Comparison of ENCODE assay signal across 1 cellular context in the genomic region with DNA sequence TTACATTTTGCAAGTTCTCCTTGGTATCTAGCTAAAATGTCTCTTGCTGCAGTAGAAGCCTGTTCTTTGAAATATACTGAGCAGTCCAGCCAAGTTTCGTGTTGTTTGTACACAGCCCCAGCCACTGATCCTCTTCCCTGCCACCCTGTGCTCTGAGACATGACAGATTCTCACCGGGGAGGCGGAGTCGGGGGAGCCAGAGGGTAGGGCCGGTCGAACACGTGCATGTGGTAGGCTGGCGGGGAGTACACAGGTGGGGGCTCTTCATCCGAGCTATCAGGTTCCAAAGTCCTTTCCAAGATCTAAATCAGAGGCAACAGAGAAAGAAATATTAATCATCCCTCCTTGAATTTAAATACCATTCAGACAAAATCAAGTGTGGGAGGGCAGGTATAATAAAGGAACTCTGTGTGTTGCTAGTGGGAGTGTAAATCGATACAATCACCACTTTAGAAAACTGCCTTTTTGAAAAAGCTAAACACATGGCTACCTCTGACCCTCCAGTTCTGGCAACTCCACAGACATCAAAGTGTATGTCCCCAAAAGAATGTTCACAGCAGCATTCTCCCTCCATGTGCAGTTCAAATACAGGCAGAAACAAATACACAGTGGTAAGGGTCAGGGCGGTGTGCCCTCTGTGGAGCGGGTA.
TF ChIP-seq lines count a peak whose summit lies in the region.

No MANE protein-coding gene starts in this region.

TF ChIP-seq in HepG2, 621 proteins besides CTCF, POLR2A, EP300 and RAD21 (continued from another document):
- TF ChIP-seq, protein P1, sequence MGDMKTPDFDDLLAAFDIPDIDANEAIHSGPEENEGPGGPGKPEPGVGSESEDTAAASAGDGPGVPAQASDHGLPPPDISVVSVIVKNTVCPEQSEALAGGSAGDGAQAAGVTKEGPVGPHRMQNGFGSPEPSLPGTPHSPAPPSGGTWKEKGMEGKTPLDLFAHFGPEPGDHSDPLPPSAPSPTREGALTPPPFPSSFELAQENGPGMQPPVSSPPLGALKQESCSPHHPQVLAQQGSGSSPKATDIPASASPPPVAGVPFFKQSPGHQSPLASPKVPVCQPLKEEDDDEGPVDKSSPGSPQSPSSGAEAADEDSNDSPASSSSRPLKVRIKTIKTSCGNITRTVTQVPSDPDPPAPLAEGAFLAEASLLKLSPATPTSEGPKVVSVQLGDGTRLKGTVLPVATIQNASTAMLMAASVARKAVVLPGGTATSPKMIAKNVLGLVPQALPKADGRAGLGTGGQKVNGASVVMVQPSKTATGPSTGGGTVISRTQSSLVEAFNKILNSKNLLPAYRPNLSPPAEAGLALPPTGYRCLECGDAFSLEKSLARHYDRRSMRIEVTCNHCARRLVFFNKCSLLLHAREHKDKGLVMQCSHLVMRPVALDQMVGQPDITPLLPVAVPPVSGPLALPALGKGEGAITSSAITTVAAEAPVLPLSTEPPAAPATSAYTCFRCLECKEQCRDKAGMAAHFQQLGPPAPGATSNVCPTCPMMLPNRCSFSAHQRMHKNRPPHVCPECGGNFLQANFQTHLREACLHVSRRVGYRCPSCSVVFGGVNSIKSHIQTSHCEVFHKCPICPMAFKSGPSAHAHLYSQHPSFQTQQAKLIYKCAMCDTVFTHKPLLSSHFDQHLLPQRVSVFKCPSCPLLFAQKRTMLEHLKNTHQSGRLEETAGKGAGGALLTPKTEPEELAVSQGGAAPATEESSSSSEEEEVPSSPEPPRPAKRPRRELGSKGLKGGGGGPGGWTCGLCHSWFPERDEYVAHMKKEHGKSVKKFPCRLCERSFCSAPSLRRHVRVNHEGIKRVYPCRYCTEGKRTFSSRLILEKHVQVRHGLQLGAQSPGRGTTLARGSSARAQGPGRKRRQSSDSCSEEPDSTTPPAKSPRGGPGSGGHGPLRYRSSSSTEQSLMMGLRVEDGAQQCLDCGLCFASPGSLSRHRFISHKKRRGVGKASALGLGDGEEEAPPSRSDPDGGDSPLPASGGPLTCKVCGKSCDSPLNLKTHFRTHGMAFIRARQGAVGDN (CRISPR knock-in tag; IDR thresholded peaks at IDR 0.05), result peak; percentile 82
- TF ChIP-seq ZNF33A (CRISPR knock-in tag; IDR thresholded peaks at IDR 0.05; ENCODE audit: borderline replicate concordance) (no peak), ARNTL (CRISPR knock-in tag; IDR thresholded peaks at IDR 0.05) (peak; percentile 92), JARID2 (CRISPR knock-in tag; IDR thresholded peaks at IDR 0.05; ENCODE audit: insufficient replicate concordance) (no peak), FOXK1 (CRISPR knock-in tag; IDR thresholded peaks at IDR 0.05; ENCODE audit: borderline replicate concordance, low read depth) (peak; percentile 25; the same call in 1 of the 2 replicates), ZNF589 (CRISPR knock-in tag; conservative IDR thresholded peaks at IDR 0.05) (peak; percentile 59; the same call in 1 of the 2 replicates)
- TF ChIP-seq, protein P2, sequence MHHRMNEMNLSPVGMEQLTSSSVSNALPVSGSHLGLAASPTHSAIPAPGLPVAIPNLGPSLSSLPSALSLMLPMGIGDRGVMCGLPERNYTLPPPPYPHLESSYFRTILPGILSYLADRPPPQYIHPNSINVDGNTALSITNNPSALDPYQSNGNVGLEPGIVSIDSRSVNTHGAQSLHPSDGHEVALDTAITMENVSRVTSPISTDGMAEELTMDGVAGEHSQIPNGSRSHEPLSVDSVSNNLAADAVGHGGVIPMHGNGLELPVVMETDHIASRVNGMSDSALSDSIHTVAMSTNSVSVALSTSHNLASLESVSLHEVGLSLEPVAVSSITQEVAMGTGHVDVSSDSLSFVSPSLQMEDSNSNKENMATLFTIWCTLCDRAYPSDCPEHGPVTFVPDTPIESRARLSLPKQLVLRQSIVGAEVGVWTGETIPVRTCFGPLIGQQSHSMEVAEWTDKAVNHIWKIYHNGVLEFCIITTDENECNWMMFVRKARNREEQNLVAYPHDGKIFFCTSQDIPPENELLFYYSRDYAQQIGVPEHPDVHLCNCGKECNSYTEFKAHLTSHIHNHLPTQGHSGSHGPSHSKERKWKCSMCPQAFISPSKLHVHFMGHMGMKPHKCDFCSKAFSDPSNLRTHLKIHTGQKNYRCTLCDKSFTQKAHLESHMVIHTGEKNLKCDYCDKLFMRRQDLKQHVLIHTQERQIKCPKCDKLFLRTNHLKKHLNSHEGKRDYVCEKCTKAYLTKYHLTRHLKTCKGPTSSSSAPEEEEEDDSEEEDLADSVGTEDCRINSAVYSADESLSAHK (CRISPR knock-in tag; IDR thresholded peaks at IDR 0.05; ENCODE audit: borderline replicate concordance), result no peak
- TF ChIP-seq, protein P3, sequence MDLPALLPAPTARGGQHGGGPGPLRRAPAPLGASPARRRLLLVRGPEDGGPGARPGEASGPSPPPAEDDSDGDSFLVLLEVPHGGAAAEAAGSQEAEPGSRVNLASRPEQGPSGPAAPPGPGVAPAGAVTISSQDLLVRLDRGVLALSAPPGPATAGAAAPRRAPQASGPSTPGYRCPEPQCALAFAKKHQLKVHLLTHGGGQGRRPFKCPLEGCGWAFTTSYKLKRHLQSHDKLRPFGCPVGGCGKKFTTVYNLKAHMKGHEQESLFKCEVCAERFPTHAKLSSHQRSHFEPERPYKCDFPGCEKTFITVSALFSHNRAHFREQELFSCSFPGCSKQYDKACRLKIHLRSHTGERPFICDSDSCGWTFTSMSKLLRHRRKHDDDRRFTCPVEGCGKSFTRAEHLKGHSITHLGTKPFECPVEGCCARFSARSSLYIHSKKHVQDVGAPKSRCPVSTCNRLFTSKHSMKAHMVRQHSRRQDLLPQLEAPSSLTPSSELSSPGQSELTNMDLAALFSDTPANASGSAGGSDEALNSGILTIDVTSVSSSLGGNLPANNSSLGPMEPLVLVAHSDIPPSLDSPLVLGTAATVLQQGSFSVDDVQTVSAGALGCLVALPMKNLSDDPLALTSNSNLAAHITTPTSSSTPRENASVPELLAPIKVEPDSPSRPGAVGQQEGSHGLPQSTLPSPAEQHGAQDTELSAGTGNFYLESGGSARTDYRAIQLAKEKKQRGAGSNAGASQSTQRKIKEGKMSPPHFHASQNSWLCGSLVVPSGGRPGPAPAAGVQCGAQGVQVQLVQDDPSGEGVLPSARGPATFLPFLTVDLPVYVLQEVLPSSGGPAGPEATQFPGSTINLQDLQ (CRISPR knock-in tag; IDR thresholded peaks at IDR 0.05), result no peak
TF ChIP-seq in HepG2: peak in this region for 111.
